In the genomic region with DNA sequence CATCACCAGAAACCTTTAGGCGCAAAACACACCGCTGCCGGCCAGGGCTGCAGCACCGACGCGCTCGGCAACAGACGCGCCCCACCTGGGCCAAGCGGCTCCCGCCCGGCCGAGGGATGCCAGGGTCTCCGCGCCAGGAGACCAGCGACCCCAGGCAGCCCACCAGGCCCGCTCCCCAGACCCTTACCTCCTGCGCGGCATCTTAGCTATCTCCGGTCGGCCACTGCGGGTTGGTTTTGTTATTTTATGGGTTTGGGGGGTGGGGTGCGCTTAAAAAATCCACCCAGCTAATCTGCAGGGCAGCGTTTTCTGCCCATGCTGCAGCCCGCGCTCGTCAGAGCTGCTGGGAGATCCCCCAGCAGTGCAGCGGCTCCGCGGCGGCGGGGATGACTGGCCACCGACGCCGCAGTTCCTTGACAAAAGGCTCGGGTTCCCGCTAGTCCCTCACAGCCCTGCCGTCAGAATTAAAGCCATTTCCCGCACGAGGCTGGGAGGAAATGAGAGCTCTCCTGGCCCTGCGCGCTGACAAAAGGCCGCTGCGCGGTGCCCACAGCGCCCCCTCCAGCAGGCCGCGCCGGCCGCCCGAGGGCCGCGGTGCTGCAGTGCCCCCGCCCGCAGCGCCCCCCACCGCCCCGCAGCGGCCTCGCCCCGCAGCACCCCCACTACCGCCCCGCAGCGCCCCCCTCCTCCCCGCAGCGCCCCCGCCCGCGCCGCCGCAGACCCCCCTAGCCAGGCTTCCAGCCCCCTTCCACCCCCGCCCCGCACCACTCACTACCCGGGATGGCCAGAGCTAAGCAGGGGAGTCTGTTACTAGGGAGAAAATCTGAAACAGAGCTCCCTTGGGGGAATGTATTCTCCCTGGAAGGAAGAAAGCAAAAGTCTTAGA, we compare ENCODE assay signal across 10 cellular contexts. TPM values are rescaled to one million over a fixed set of nuclear protein-coding genes. Genes with fewer than 3 reads are reported as not detected.
DNase-seq lines count a peak whose midpoint lies in the region; ATAC-seq, FAIRE-seq and TF ChIP-seq lines count a peak whose summit lies in the region.
"Had no signal": no experiment of that assay in that cellular context is flagged by ENCODE, and none has a peak within 500 bp of the region (broad histone marks: within the 10 kb centered on the region; RNA-seq: fewer than 3 reads in every experiment).

A gene with protein sequence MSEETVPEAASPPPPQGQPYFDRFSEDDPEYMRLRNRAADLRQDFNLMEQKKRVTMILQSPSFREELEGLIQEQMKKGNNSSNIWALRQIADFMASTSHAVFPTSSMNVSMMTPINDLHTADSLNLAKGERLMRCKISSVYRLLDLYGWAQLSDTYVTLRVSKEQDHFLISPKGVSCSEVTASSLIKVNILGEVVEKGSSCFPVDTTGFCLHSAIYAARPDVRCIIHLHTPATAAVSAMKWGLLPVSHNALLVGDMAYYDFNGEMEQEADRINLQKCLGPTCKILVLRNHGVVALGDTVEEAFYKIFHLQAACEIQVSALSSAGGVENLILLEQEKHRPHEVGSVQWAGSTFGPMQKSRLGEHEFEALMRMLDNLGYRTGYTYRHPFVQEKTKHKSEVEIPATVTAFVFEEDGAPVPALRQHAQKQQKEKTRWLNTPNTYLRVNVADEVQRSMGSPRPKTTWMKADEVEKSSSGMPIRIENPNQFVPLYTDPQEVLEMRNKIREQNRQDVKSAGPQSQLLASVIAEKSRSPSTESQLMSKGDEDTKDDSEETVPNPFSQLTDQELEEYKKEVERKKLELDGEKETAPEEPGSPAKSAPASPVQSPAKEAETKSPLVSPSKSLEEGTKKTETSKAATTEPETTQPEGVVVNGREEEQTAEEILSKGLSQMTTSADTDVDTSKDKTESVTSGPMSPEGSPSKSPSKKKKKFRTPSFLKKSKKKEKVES (minus strand): TSS at position 502 of the 886 bp plus-strand sequence. CDS start 61,792 bp downstream, outside the sequence.

- peak within 1 kb of the TSS; percentile 8 to 51 for H3K4me3 ChIP-seq in gastroesophageal sphincter

- peak; percentile 71 for DNase-seq in activated effector memory CD4-positive, alpha-beta T cell treated with anti-CD3 and anti-CD28 coated beads, Interleukin-2, amount 50 U/mL, for 16 hours
- DNase-seq in activated effector memory CD4-positive, alpha-beta T cell treated with Interleukin-2 at 50 U/mL for 16 hours = no peak
- DNase-seq in NCI-H460 (ENCODE audit: extremely low read depth, low read depth) (peak; percentile 46), osteocyte (ENCODE audit: extremely low spot score, unreplicated experiment) (no peak), urothelium cell line (ENCODE audit: low spot score) (peak; percentile 23), HFFc6 (no peak)
- DNase-seq in activated T-cell treated with anti-CD3 and anti-CD28 coated beads, Interleukin-2, amount 50 U/mL, for 72 hours = peak; percentile 77 to 82
- DNase-seq: DND-41 had no signal

- H3K27me3 Mint-ChIP-seq in activated T-cell treated with anti-CD3 and anti-CD28 coated beads, Interleukin-2, amount 50 U/mL, for 72 hours (ENCODE audit: low read depth) = peaks cover 34% of the 10 kb centered on the region
- H3K27me3 Mint-ChIP-seq in osteocyte (ENCODE audit: unreplicated experiment) (peaks cover 70% of the 10 kb centered on the region), HFFc6 (ENCODE audit: insufficient read depth) (peaks cover 61% of the 10 kb centered on the region)

- TF ChIP-seq CTCF in gastroesophageal sphincter (IDR thresholded peaks at IDR 0.05) = peak in 2 of 4 experiments; percentile 4 to 38
- no peak for TF ChIP-seq CTCF in osteocyte (IDR thresholded peaks at IDR 0.05)
- TF ChIP-seq CTCF in HFFc6 (IDR thresholded peaks at IDR 0.05) = no peak; the same call in 1 of the 2 replicates

- peaks cover 0 to 2% of the 10 kb centered on the region in 2 donors for H3K36me3 Mint-ChIP-seq in activated T-cell treated with anti-CD3 and anti-CD28 coated beads, Interleukin-2, amount 50 U/mL, for 72 hours (ENCODE audit: insufficient read depth in 2 of 2)
- H3K36me3 Mint-ChIP-seq in osteocyte (ENCODE audit: unreplicated experiment) (no peaks in the 10 kb centered on the region), HFFc6 (ENCODE audit: low read depth) (no peaks in the 10 kb centered on the region)

- WGBS in gastroesophageal sphincter (ENCODE audit: low coverage in 1 of 2), 2 donors = no CpG with 5 or more reads among the region's 74 CpGs

- no peaks in the 10 kb centered on the region for H3K9me3 Mint-ChIP-seq in activated T-cell treated with anti-CD3 and anti-CD28 coated beads, Interleukin-2, amount 50 U/mL, for 72 hours
- H3K9me3 Mint-ChIP-seq in osteocyte (ENCODE audit: unreplicated experiment) = no peaks in the 10 kb centered on the region
- no peaks in the 10 kb centered on the region for H3K9me3 Mint-ChIP-seq in HFFc6

- FAIRE-seq in urothelium cell line (lab: Jason Lieb, UNC) = no peak
- FAIRE-seq: colon had no signal

- peaks cover 89% of the 10 kb centered on the region for H3K27me3 ChIP-seq in gastroesophageal sphincter

- peak; percentile 89 to 90 for ATAC-seq in activated T-cell treated with anti-CD3 and anti-CD28 coated beads, Interleukin-2, amount 50 U/mL, for 72 hours (replicated peaks in 1 of 2)
- peak; percentile 62 for ATAC-seq in gastroesophageal sphincter

- no peak for TF ChIP-seq EP300 in gastroesophageal sphincter (IDR thresholded peaks at IDR 0.05)

- H3K27ac ChIP-seq in gastroesophageal sphincter = peak within 1 kb of the TSS in 2 of 4 donors; percentile 10 to 60

- TF ChIP-seq POLR2A in gastroesophageal sphincter (IDR thresholded peaks at IDR 0.05) = no peak

- no peaks in the 10 kb centered on the region for H3K36me3 ChIP-seq in gastroesophageal sphincter

- peaks cover 14% of the 10 kb centered on the region for H3K4me1 Mint-ChIP-seq in activated T-cell treated with anti-CD3 and anti-CD28 coated beads, Interleukin-2, amount 50 U/mL, for 72 hours (ENCODE audit: low read depth)
- H3K4me1 Mint-ChIP-seq in osteocyte (ENCODE audit: unreplicated experiment) (peaks cover 11% of the 10 kb centered on the region), HFFc6 (ENCODE audit: low read depth) (0 out of 2 replicates have a peak, but pooled peaks cover 5% of the 10 kb centered on the region)

- peak within 1 kb of the TSS; percentile 95 to 98 for H3K4me3 Mint-ChIP-seq in activated T-cell treated with anti-CD3 and anti-CD28 coated beads, Interleukin-2, amount 50 U/mL, for 72 hours
- H3K4me3 Mint-ChIP-seq in osteocyte (ENCODE audit: unreplicated experiment) (peak within 1 kb of the TSS; percentile 66), HFFc6 (no peak within 1 kb of the TSS)

- peaks cover 0 to 18% (median 11%) of the 10 kb centered on the region in 3 donors for H3K4me1 ChIP-seq in gastroesophageal sphincter

- no peaks in the 10 kb centered on the region for H3K9me3 ChIP-seq in gastroesophageal sphincter

- H3K27ac Mint-ChIP-seq in activated T-cell treated with anti-CD3 and anti-CD28 coated beads, Interleukin-2, amount 50 U/mL, for 72 hours = peak within 1 kb of the TSS; percentile 89
- H3K27ac Mint-ChIP-seq in osteocyte (ENCODE audit: unreplicated experiment) = no peak within 1 kb of the TSS
- no peak within 1 kb of the TSS for H3K27ac Mint-ChIP-seq in HFFc6

RNA-seq across cellular contexts. Expression of the gene that starts here (rescaled TPM):
- total RNA-seq in NCI-H460 (2014; rRNA removed; shearing (Covaris generic)) = 23.1 and 29.8 TPM in 2 replicates
- 8.3 and 10.1 TPM in 2 replicates for polyA plus RNA-seq in NCI-H460 (2014; cell fraction: nucleus; rRNA removed)
- total RNA-seq in activated T-cell treated with anti-CD3 and anti-CD28 coated beads, Interleukin-2, amount 50 U/mL, for 72 hours = 10 to 100 TPM; 24.3 to 31.6 TPM
- total RNA-seq in gastroesophageal sphincter (1 to 10 TPM; 2.4 to 7.8 (median 3.6) TPM), osteocyte (not detected in 2 replicates)
- not detected for total RNA-seq in HFFc6 (2021; fragmentation: NEBNext Ultra II Directional; extraction: Animal tissue kit (Norgen Biotek cat#: 25700))

Comparison
In these comparisons a context has a peak if more than half of its experiments do, and no peak if none do; other contexts are left out.
1. DNase-seq: peak in activated effector memory CD4-positive, alpha-beta T cell treated with anti-CD3 and anti-CD28 coated beads, Interleukin-2, amount 50 U/mL, for 16 hours (single experiment), NCI-H460 (single experiment), activated T-cell treated with anti-CD3 and anti-CD28 coated beads, Interleukin-2, amount 50 U/mL, for 72 hours (2 of 2) and urothelium cell line (single experiment); none in activated effector memory CD4-positive, alpha-beta T cell treated with Interleukin-2 at 50 U/mL for 16 hours (single experiment), osteocyte (single experiment) and HFFc6 (single experiment).